In genomic region chr2:3132466-3132865, GRCh38 we compare ENCODE assay signal across 22 cellular contexts.
DNase-seq lines count a peak whose midpoint lies in the region; ATAC-seq and TF ChIP-seq lines count a peak whose summit lies in the region.
"Had no signal": no experiment of that assay in that cellular context is flagged by ENCODE, and none has a peak within 500 bp of the region (broad histone marks: within the 10 kb centered on the region; RNA-seq: fewer than 3 reads in every experiment).

No MANE protein-coding gene starts in this region.

- no peak overlapping the region for H3K4me3 Mint-ChIP-seq in type B pancreatic cell
- H3K4me3 Mint-ChIP-seq in natural killer cell treated with Interleukin-12 subunit alpha and Interleukin-12 subunit beta and Interleukin-15 and Interleukin-18, amount 100 ng/mL, for 72 hours: no peak overlapping the region
- H3K4me3 Mint-ChIP-seq: CD4-positive, alpha-beta memory T cell had no signal

- no peak for ATAC-seq in natural killer cell treated with Interleukin-12 subunit alpha and Interleukin-12 subunit beta and Interleukin-15 and Interleukin-18, amount 100 ng/mL, for 72 hours
- ATAC-seq: HCT116, PC-3 had no signal

- peaks cover 53% of the 10 kb centered on the region for H3K4me1 ChIP-seq in BLaER1
- H3K4me1 ChIP-seq: Caco-2, SJSA1 had no signal

- peaks cover 21% of the 10 kb centered on the region for H3K4me1 Mint-ChIP-seq in type B pancreatic cell (ENCODE audit: unreplicated experiment)
- no peaks in the 10 kb centered on the region for H3K4me1 Mint-ChIP-seq in natural killer cell treated with Interleukin-12 subunit alpha and Interleukin-12 subunit beta and Interleukin-15 and Interleukin-18, amount 100 ng/mL, for 72 hours (ENCODE audit: low read depth in 2 of 2)

- peaks cover 16% of the 10 kb centered on the region; the same call in 1 of the 2 replicates for H3K9me3 ChIP-seq in BLaER1
- H3K9me3 ChIP-seq: Caco-2 had no signal

- DNase-seq in mesenteric fat pad (ENCODE audit: low spot score): peak; percentile 83
- peak; percentile 60 for DNase-seq in type B pancreatic cell (ENCODE audit: extremely low spot score, unreplicated experiment)
- no peak for DNase-seq in natural killer cell treated with Interleukin-12 subunit alpha and Interleukin-12 subunit beta and Interleukin-15 and Interleukin-18, amount 100 ng/mL, for 72 hours (ENCODE audit: low spot score)
- DNase-seq in GM19240 (ENCODE audit: insufficient read length, low spot score): no peak
- no peak for DNase-seq in COR-L47 (lab: John Stamatoyannopoulos, UW)
- DNase-seq: C1 segment of cervical spinal cord; Caco-2; CD4-positive, alpha-beta memory T cell; Karpas-422; NCI-H1092; NCI-H1417 treated with DMSO at 0.1 percent for 48 hours; NCI-H187; NCI-H2171 treated with DMSO at 0.1 percent for 48 hours; NCI-H345; NCI-H524; NCI-H774; PC-3 had no signal

- H3K4me2 ChIP-seq in BLaER1: peak overlapping the region; percentile 63

- no peak overlapping the region for H3K27ac Mint-ChIP-seq in type B pancreatic cell
- no peak overlapping the region for H3K27ac Mint-ChIP-seq in natural killer cell treated with Interleukin-12 subunit alpha and Interleukin-12 subunit beta and Interleukin-15 and Interleukin-18, amount 100 ng/mL, for 72 hours
- H3K27ac Mint-ChIP-seq: CD4-positive, alpha-beta memory T cell had no signal

- H3K9ac ChIP-seq in BLaER1: no peak overlapping the region

- H3K27me3 ChIP-seq in BLaER1: no peaks in the 10 kb centered on the region
- H3K27me3 ChIP-seq: SJSA1 had no signal

- H3K9me3 Mint-ChIP-seq in type B pancreatic cell: no peaks in the 10 kb centered on the region
- H3K9me3 Mint-ChIP-seq in natural killer cell treated with Interleukin-12 subunit alpha and Interleukin-12 subunit beta and Interleukin-15 and Interleukin-18, amount 100 ng/mL, for 72 hours: peaks cover 3% of the 10 kb centered on the region

- no peaks in the 10 kb centered on the region for H3K36me3 Mint-ChIP-seq in type B pancreatic cell
- no peaks in the 10 kb centered on the region for H3K36me3 Mint-ChIP-seq in natural killer cell treated with Interleukin-12 subunit alpha and Interleukin-12 subunit beta and Interleukin-15 and Interleukin-18, amount 100 ng/mL, for 72 hours
- H3K36me3 Mint-ChIP-seq: CD4-positive, alpha-beta memory T cell had no signal

- no peaks in the 10 kb centered on the region for H3K27me3 Mint-ChIP-seq in type B pancreatic cell
- peaks cover 0 to 5% of the 10 kb centered on the region in 2 donors for H3K27me3 Mint-ChIP-seq in natural killer cell treated with Interleukin-12 subunit alpha and Interleukin-12 subunit beta and Interleukin-15 and Interleukin-18, amount 100 ng/mL, for 72 hours

- H4K20me1 ChIP-seq in BLaER1: no peaks in the 10 kb centered on the region

- no peak for TF ChIP-seq CTCF in type B pancreatic cell (conservative IDR thresholded peaks at IDR 0.05)

- no peak overlapping the region for H3K4me3 ChIP-seq in BLaER1
- H3K4me3 ChIP-seq: SJSA1 had no signal

- no peak overlapping the region for H3K27ac ChIP-seq in BLaER1
- H3K27ac ChIP-seq in cingulate gyrus (ENCODE audit: low read depth, low read length): peak overlapping the region; percentile 44
- H3K27ac ChIP-seq: HL-60, SJSA1 had no signal

- no peaks in the 10 kb centered on the region for H3K36me3 ChIP-seq in BLaER1
- H3K36me3 ChIP-seq: SJSA1 had no signal

Comparison
In these comparisons a context has a peak if more than half of its experiments do, and no peak if none do; other contexts are left out.
1. DNase-seq: peak in mesenteric fat pad (single experiment) and type B pancreatic cell (single experiment); none in natural killer cell treated with Interleukin-12 subunit alpha and Interleukin-12 subunit beta and Interleukin-15 and Interleukin-18, amount 100 ng/mL, for 72 hours (single experiment), GM19240 (single experiment) and COR-L47 (single experiment).